In the genomic region with DNA sequence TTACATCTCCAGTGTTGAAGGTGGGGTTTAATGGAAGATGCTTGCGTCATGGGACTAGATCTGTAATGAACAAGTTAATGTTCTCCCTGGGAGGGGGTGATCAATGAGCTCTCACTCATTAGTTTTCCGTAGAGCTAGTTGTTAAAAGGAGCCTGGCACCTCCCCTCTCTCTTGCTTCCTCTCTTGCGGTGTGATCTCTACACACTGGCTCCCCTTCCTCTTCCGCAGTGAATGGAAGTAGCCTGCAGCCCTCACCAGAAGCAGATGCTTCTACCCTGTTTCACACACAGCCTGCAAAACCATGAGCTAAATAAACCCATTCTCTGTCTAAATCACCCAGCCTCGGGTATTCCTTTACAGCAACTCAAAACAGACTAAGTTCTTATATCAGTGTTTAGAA, we compare ENCODE assay signal across 1 cellular context.
TF ChIP-seq lines count a peak whose summit lies in the region.

No MANE protein-coding gene starts in this region.

TF ChIP-seq in H1, 55 proteins besides CTCF, POLR2A, EP300 and RAD21:
- TF ChIP-seq EGR1 (IDR thresholded peaks at IDR 0.05; ENCODE audit: borderline replicate concordance, low read depth, low read length) (no peak), CTBP2 (IDR thresholded peaks at IDR 0.05; ENCODE audit: borderline replicate concordance, insufficient read depth, insufficient read length, low read length) (no peak), FOSL1 (IDR thresholded peaks at IDR 0.05; ENCODE audit: insufficient read depth, low read depth, low read length) (no peak), HDAC2 (IDR thresholded peaks at IDR 0.05; ENCODE audit: borderline replicate concordance in 1 of 2, low read depth in 2 of 2, low read length in 2 of 2) (no peak), SUZ12 (IDR thresholded peaks at IDR 0.05; ENCODE audit: low read length) (no peak), RFX5 (IDR thresholded peaks at IDR 0.05; ENCODE audit: borderline replicate concordance, low read depth, low read length) (no peak), HDAC6 (IDR thresholded peaks at IDR 0.05; ENCODE audit: low read depth, low read length) (no peak), RXRA (IDR thresholded peaks at IDR 0.05; ENCODE audit: insufficient read depth, low read depth, low read length) (no peak), JUN (IDR thresholded peaks at IDR 0.05; ENCODE audit: low read depth, low read length) (no peak), CEBPB (IDR thresholded peaks at IDR 0.05; ENCODE audit: low read depth, low read length) (no peak), TCF12 (IDR thresholded peaks at IDR 0.05; ENCODE audit: low read depth, low read length) (no peak), CREB1 (IDR thresholded peaks at IDR 0.05) (no peak), GTF2F1 (IDR thresholded peaks at IDR 0.05; ENCODE audit: borderline replicate concordance, low read depth, low read length) (no peak), GABPA (IDR thresholded peaks at IDR 0.05; ENCODE audit: borderline replicate concordance, insufficient read depth, low read length) (no peak), CBX5 (IDR thresholded peaks at IDR 0.05; ENCODE audit: low read depth, low read length) (no peak), SIN3A (conservative IDR thresholded peaks at IDR 0.05 in 1 of 2, IDR thresholded peaks at IDR 0.05 in 1 of 2; ENCODE audit: low read depth in 1 of 2, low read length in 2 of 2) (no peak), BACH1 (IDR thresholded peaks at IDR 0.05; ENCODE audit: low read length) (no peak), CBX8 (IDR thresholded peaks at IDR 0.05; ENCODE audit: borderline replicate concordance, low read depth, low read length) (no peak), POU5F1 (IDR thresholded peaks at IDR 0.05; ENCODE audit: low read depth, low read length) (no peak)
